Comparison of ENCODE assay signal across 19 cellular contexts in the genomic region with DNA sequence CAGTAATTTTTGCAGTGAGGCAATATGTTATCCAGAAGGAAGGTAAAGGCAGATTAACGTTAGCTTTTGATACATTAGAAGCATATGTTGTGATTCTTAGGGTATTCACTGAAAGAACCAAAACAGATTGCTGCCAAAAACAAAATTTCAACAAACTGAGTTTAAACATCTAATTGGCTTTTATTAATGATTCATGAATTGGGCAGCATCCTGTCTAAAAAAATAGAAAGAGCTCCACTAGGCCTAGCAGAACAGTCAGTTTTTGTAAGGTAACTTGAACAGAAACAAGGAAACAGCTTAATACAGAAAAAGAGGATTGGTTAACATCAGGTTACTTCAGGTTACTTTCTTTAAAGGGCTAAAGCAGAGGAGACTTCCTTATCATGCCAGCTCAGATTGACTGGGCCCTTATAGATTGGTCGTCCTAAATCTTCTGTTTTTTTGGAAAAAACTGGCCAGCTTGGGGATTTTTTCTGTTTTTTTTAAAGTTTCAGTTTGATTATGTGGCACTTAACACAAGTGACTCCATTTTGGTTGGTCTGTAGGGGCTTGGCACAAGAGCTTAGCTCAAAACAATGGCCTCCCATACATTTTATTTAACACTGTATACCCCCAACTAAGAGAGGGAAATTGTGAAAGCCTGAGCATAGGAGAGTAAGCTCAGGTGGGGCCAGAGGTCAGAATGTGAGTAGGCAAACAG.
"Had no signal": no experiment of that assay in that cellular context is flagged by ENCODE, and none has a peak within 500 bp of the region (broad histone marks: within the 10 kb centered on the region; RNA-seq: fewer than 3 reads in every experiment).

No MANE protein-coding gene starts in this region.

- H3K9me3 ChIP-seq: neutrophil, thoracic aorta, transverse colon had no signal

- ATAC-seq: effector memory CD8-positive, alpha-beta T cell; gastroesophageal sphincter; left cardiac atrium had no signal

- H3K27ac ChIP-seq: epithelial cell of prostate, esophagus squamous epithelium, gastroesophageal sphincter, neutrophil, right atrium auricular region, stomach, thoracic aorta, transverse colon had no signal

- H3K27me3 ChIP-seq: esophagus squamous epithelium, gastroesophageal sphincter, neutrophil, right atrium auricular region, stomach, transverse colon had no signal

- H3K4me1 ChIP-seq: esophagus squamous epithelium, gastroesophageal sphincter, right atrium auricular region, stomach, transverse colon had no signal

- H3K27me3 Mint-ChIP-seq: dendritic cell treated with granulocyte-macrophage colony-stimulating factor and Interleukin-4, amounts not matched to agents 40 ng/mL and 50 ng/mL, for 4 days; effector memory CD8-positive, alpha-beta T cell had no signal

- H3K9me3 Mint-ChIP-seq: dendritic cell treated with granulocyte-macrophage colony-stimulating factor and Interleukin-4, amounts not matched to agents 40 ng/mL and 50 ng/mL, for 4 days; effector memory CD8-positive, alpha-beta T cell had no signal

- H3K4me1 Mint-ChIP-seq: immature natural killer cell, naive B cell had no signal

- H3K36me3 ChIP-seq: esophagus squamous epithelium, gastroesophageal sphincter, neutrophil, right atrium auricular region, stomach, thoracic aorta, transverse colon had no signal

- H3K27ac Mint-ChIP-seq: dendritic cell treated with granulocyte-macrophage colony-stimulating factor and Interleukin-4, amounts not matched to agents 40 ng/mL and 50 ng/mL, for 4 days; effector memory CD8-positive, alpha-beta T cell; immature natural killer cell had no signal

- H3K36me3 Mint-ChIP-seq: immature natural killer cell had no signal

- H3K4me3 Mint-ChIP-seq: dendritic cell treated with granulocyte-macrophage colony-stimulating factor and Interleukin-4, amounts not matched to agents 40 ng/mL and 50 ng/mL, for 4 days; effector memory CD8-positive, alpha-beta T cell; immature natural killer cell; naive B cell had no signal

- DNase-seq: effector memory CD8-positive, alpha-beta T cell; esophagus squamous epithelium; glutamatergic neuron; immature natural killer cell; kidney; left cardiac atrium; mesendoderm; naive B cell; stimulated activated CD4-positive, alpha-beta T cell treated with anti-CD3 and anti-CD28 coated beads, Interleukin-12 subunit alpha, Interleukin-12 subunit beta, amount 100 ng/mL, for 4 hours; stimulated activated naive CD4-positive, alpha-beta T cell; stomach; substantia nigra; transverse colon had no signal

- H3K4me3 ChIP-seq: esophagus squamous epithelium, gastroesophageal sphincter, right atrium auricular region, stomach, thoracic aorta, transverse colon had no signal
